8 cellular contexts compared by ENCODE assay signal in the genomic region with DNA sequence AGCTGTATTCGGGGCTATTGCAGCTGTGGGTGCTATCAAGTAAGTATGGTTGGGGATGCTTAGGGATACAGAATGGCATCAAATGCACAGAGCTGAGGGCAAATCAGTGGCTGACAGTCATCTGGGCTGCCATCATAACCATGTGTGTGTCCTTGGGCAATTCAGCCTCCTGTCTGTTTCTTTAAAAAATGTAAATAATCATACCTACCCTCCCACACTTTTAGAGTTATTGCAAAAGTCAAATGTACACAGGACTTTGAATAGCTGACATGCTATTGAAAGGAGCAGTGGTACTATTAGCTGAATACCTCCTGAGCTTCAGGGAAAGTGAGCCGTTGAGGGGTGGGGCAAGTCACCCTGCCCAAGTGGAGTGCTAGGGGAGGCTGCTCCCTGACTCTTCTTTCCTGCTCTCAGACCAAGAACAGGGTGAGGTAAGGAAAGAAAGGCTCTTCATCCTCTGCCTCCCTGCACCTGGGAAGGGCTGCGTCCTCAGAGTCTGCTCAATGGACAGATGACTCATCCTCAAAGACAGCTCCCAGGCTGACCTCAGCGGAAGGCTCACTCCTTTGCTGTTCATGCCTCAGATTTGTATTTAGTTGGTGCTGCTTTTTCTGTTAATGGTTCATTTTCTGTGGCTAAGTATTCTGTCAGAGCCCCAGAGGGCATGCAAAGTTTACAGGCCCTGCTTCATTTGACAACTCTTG. TPM values are rescaled to one million over a fixed set of nuclear protein-coding genes. Genes with fewer than 3 reads are reported as not detected.
DNase-seq lines count a peak whose midpoint lies in the region; ATAC-seq lines count a peak whose summit lies in the region.

No MANE protein-coding gene starts in this region.

- no peak overlapping the region for H2BK120ac ChIP-seq in neuronal stem cell (ENCODE audit: low read depth, low read length)

- no peak overlapping the region for H3K23ac ChIP-seq in neuronal stem cell (ENCODE audit: low read depth, low read length, poor library complexity)

- H3K27ac ChIP-seq in neuronal stem cell (replicated peaks; ENCODE audit: low read length): no peak overlapping the region

- no peak overlapping the region for H4K8ac ChIP-seq in neuronal stem cell (ENCODE audit: low read depth, low read length)

- no peak overlapping the region for H2AK5ac ChIP-seq in neuronal stem cell (ENCODE audit: low read depth, low read length)

- H3K4me1 Mint-ChIP-seq in activated CD8-positive, alpha-beta memory T cell treated with anti-CD3 and anti-CD28 coated beads, Interleukin-2, amount 10 ng/mL, durations not matched to agents 7 days and 5 days: no peaks in the 10 kb centered on the region
- H3K4me1 Mint-ChIP-seq in activated CD4-positive, alpha-beta memory T cell treated with anti-CD3 and anti-CD28 coated beads, Interleukin-2, amount 10 ng/mL, durations not matched to agents 7 days and 5 days: no peaks in the 10 kb centered on the region

- in situ Hi-C loops in KBM-7 (cut with MboI; ENCODE audit: low pct_unique_long_range_greater_than_20kb, low sequenced_read_pairs): no loop called here

- no peak overlapping the region for H2BK12ac ChIP-seq in neuronal stem cell (ENCODE audit: low read length)

- H3K27me3 Mint-ChIP-seq in activated CD8-positive, alpha-beta memory T cell treated with anti-CD3 and anti-CD28 coated beads, Interleukin-2, amount 10 ng/mL, durations not matched to agents 7 days and 5 days: peaks cover 40% of the 10 kb centered on the region
- H3K27me3 Mint-ChIP-seq in activated CD4-positive, alpha-beta memory T cell treated with anti-CD3 and anti-CD28 coated beads, Interleukin-2, amount 10 ng/mL, durations not matched to agents 7 days and 5 days: peaks cover 33% of the 10 kb centered on the region

- H3K27me3 ChIP-seq in neuronal stem cell (ENCODE audit: control insufficient read depth in 3 of 3, insufficient read depth in 3 of 3, low read depth in 1 of 3, low read length in 3 of 3): no peaks in the 10 kb centered on the region

- no peak overlapping the region for H3K14ac ChIP-seq in neuronal stem cell (ENCODE audit: low read length)

- H3K36me3 ChIP-seq in neuronal stem cell (replicated peaks in 1 of 2; ENCODE audit: control insufficient read depth in 2 of 2, insufficient read depth in 2 of 2, low read length in 2 of 2): no peaks in the 10 kb centered on the region

- CTCF ChIA-PET in activated CD8-positive, alpha-beta memory T cell treated with anti-CD3 and anti-CD28 coated beads, Interleukin-2, amount 10 ng/mL, durations not matched to agents 7 days and 5 days (lab: Charles Lee): interaction anchor here (1.0 kb wide), 1 partner anchor 25 kb away, joined by 3 read pairs; no protein-coding TSS in a partner anchor
- CTCF ChIA-PET in activated CD4-positive, alpha-beta memory T cell treated with anti-CD3 and anti-CD28 coated beads, Interleukin-2, amount 10 ng/mL, durations not matched to agents 7 days and 5 days (lab: Charles Lee): interaction anchor here (0.6 kb wide), 1 partner anchor 442 kb away, joined by 7 read pairs; no protein-coding TSS in a partner anchor

- H3K4me3 Mint-ChIP-seq in activated CD8-positive, alpha-beta memory T cell treated with anti-CD3 and anti-CD28 coated beads, Interleukin-2, amount 10 ng/mL, durations not matched to agents 7 days and 5 days: no peak overlapping the region
- no peak overlapping the region for H3K4me3 Mint-ChIP-seq in activated CD4-positive, alpha-beta memory T cell treated with anti-CD3 and anti-CD28 coated beads, Interleukin-2, amount 10 ng/mL, durations not matched to agents 7 days and 5 days

- no peaks in the 10 kb centered on the region for H3K36me3 Mint-ChIP-seq in activated CD8-positive, alpha-beta memory T cell treated with anti-CD3 and anti-CD28 coated beads, Interleukin-2, amount 10 ng/mL, durations not matched to agents 7 days and 5 days
- H3K36me3 Mint-ChIP-seq in activated CD4-positive, alpha-beta memory T cell treated with anti-CD3 and anti-CD28 coated beads, Interleukin-2, amount 10 ng/mL, durations not matched to agents 7 days and 5 days (ENCODE audit: low read depth): no peaks in the 10 kb centered on the region

- no peak overlapping the region for H2AFZ ChIP-seq in neuronal stem cell (ENCODE audit: low read length)

- peaks cover 0 to 5% of the 10 kb centered on the region in 2 donors for H3K4me1 ChIP-seq in neuronal stem cell (ENCODE audit: control insufficient read depth in 2 of 2, insufficient read depth in 1 of 2, low read depth in 1 of 2, low read length in 2 of 2)

- POLR2A ChIA-PET in activated CD4-positive, alpha-beta memory T cell treated with anti-CD3 and anti-CD28 coated beads, Interleukin-2, amount 10 ng/mL, durations not matched to agents 7 days and 5 days (lab: Charles Lee): no interaction called here

- H3K4ac ChIP-seq in neuronal stem cell (ENCODE audit: low read length): no peak overlapping the region

- ATAC-seq in GM18511 (IDR thresholded peaks at IDR 0.05; ENCODE audit: unreplicated experiment): peak; percentile 93
- peak; percentile 57 for ATAC-seq in HG03135 (IDR thresholded peaks at IDR 0.05; ENCODE audit: unreplicated experiment)
- no peak for ATAC-seq in activated CD8-positive, alpha-beta memory T cell treated with anti-CD3 and anti-CD28 coated beads, Interleukin-2, amount 10 ng/mL, durations not matched to agents 7 days and 5 days

- H3K79me1 ChIP-seq in neuronal stem cell (ENCODE audit: low read depth, low read length): no peaks in the 10 kb centered on the region

- no peak overlapping the region for H2BK5ac ChIP-seq in neuronal stem cell (ENCODE audit: low read length)

- H3K9me3 ChIP-seq in neuronal stem cell (replicated peaks in 1 of 2; ENCODE audit: control insufficient read depth in 2 of 2, insufficient read depth in 1 of 2, low read depth in 1 of 2, low read length in 2 of 2): no peaks in the 10 kb centered on the region

- H3K4me2 ChIP-seq in neuronal stem cell (ENCODE audit: insufficient read depth, low read length, poor library complexity, severe bottlenecking): no peak overlapping the region

- H3K18ac ChIP-seq in neuronal stem cell (ENCODE audit: low read length): peak overlapping the region; percentile 3

- DNase-seq in astrocyte of the hippocampus (ENCODE audit: low read depth, low spot score): peak; percentile 73
- DNase-seq in neuronal stem cell (ENCODE audit: low spot score): no peak
- no peak for DNase-seq in activated CD8-positive, alpha-beta memory T cell treated with anti-CD3 and anti-CD28 coated beads, Interleukin-2, amount 10 ng/mL, durations not matched to agents 7 days and 5 days
- no peak for DNase-seq in activated CD4-positive, alpha-beta memory T cell treated with anti-CD3 and anti-CD28 coated beads, Interleukin-2, amount 10 ng/mL, durations not matched to agents 7 days and 5 days
- DNase-seq in KBM-7: no peak
- no peak for DNase-seq in stimulated activated CD4-positive, alpha-beta T cell treated with anti-CD3 and anti-CD28 coated beads, Interleukin-15, amount 100 ng/mL, for 24 hours

- H3K27ac Mint-ChIP-seq in activated CD8-positive, alpha-beta memory T cell treated with anti-CD3 and anti-CD28 coated beads, Interleukin-2, amount 10 ng/mL, durations not matched to agents 7 days and 5 days: no peak overlapping the region
- H3K27ac Mint-ChIP-seq in activated CD4-positive, alpha-beta memory T cell treated with anti-CD3 and anti-CD28 coated beads, Interleukin-2, amount 10 ng/mL, durations not matched to agents 7 days and 5 days: no peak overlapping the region

- no peak overlapping the region for H4K91ac ChIP-seq in neuronal stem cell (ENCODE audit: low read depth, low read length, poor library complexity)

- WGBS in neuronal stem cell (ENCODE audit: extremely low coverage in 2 of 2, insufficient read length in 2 of 2, insufficient replicate concordance in 1 of 2), 2 donors: no CpG with 5 or more reads among the region's 4 CpGs

- no peaks in the 10 kb centered on the region for H3K9me3 Mint-ChIP-seq in activated CD8-positive, alpha-beta memory T cell treated with anti-CD3 and anti-CD28 coated beads, Interleukin-2, amount 10 ng/mL, durations not matched to agents 7 days and 5 days (ENCODE audit: low read depth)
- no peaks in the 10 kb centered on the region for H3K9me3 Mint-ChIP-seq in activated CD4-positive, alpha-beta memory T cell treated with anti-CD3 and anti-CD28 coated beads, Interleukin-2, amount 10 ng/mL, durations not matched to agents 7 days and 5 days

- H3K4me3 ChIP-seq in neuronal stem cell (ENCODE audit: low read length in 2 of 2): no peak overlapping the region

- H2BK15ac ChIP-seq in neuronal stem cell (ENCODE audit: low read length): no peak overlapping the region

- no peak overlapping the region for H3K9ac ChIP-seq in neuronal stem cell (ENCODE audit: low read depth, low read length, poor library complexity)

RNA-seq across cellular contexts. Expression of a gene that starts 54.9 kb away (rescaled TPM):
- 167 TPM for polyA plus RNA-seq in neuronal stem cell (2013, experiment 1 of 2)
- polyA plus RNA-seq in neuronal stem cell (2013, experiment 2 of 2): 170 TPM
- total RNA-seq in activated CD8-positive, alpha-beta memory T cell treated with anti-CD3 and anti-CD28 coated beads, Interleukin-2, amount 10 ng/mL, durations not matched to agents 7 days and 5 days: 100 to 1,000 TPM; 222 to 306 TPM
- 100 to 1,000 TPM; 266 to 272 TPM for total RNA-seq in activated CD4-positive, alpha-beta memory T cell treated with anti-CD3 and anti-CD28 coated beads, Interleukin-2, amount 10 ng/mL, durations not matched to agents 7 days and 5 days
